ENCODE assay signal across 25 cellular contexts in genomic region chr17:1124238-1124699, GRCh38. TPM values are rescaled to one million over a fixed set of nuclear protein-coding genes. Genes with fewer than 3 reads are reported as not detected.
DNase-seq lines count a peak whose midpoint lies in the region; ATAC-seq, FAIRE-seq and TF ChIP-seq lines count a peak whose summit lies in the region.
"Had no signal": no experiment of that assay in that cellular context is flagged by ENCODE, and none has a peak within 500 bp of the region (broad histone marks: within the 10 kb centered on the region; RNA-seq: fewer than 3 reads in every experiment).

No MANE protein-coding gene starts in this region.

- H3K9me3 ChIP-seq in BLaER1 (peaks cover 16% of the 10 kb centered on the region), K562 (replicated peaks; ENCODE audit: control insufficient read depth, insufficient read depth, low read depth, low read length) (no peaks in the 10 kb centered on the region), neural cell (ENCODE audit: low read length) (no peaks in the 10 kb centered on the region), SK-N-SH (no peaks in the 10 kb centered on the region)
- H3K9me3 ChIP-seq: neutrophil, testis had no signal

- H3K79me2 ChIP-seq in K562 (ENCODE audit: control insufficient read depth, insufficient read depth, low read length) (no peaks in the 10 kb centered on the region), neural cell (replicated peaks; ENCODE audit: insufficient read depth, low read length) (peaks cover 3% of the 10 kb centered on the region), SK-N-SH (ENCODE audit: insufficient read depth) (no peaks in the 10 kb centered on the region)

- no peak overlapping the region for H2AFZ ChIP-seq in K562 (ENCODE audit: low read depth, low read length)
- no peak overlapping the region for H2AFZ ChIP-seq in neural cell (ENCODE audit: low read depth, low read length)
- H2AFZ ChIP-seq in SK-N-SH (ENCODE audit: low read depth) = no peak overlapping the region
- H2AFZ ChIP-seq: PC-9 had no signal

- H3K9ac ChIP-seq in BLaER1 (no peak overlapping the region), K562 (ENCODE audit: insufficient read depth in 1 of 2, low read depth in 2 of 2, low read length in 2 of 2) (no peak overlapping the region), neural cell (ENCODE audit: low read length) (peak overlapping the region; percentile 50), SK-N-SH (no peak overlapping the region)

- BruUV-seq in Calu3 (replicated peaks; lab: Mats Ljungman, UMichigan) (no TSS peak), K562 (replicated peaks; lab: Mats Ljungman, UMichigan) (no TSS peak)

- no peak overlapping the region for H3K4me3 ChIP-seq in BLaER1
- no peak overlapping the region for H3K4me3 ChIP-seq in K562
- H3K4me3 ChIP-seq in neural cell (ENCODE audit: low read length) = peak overlapping the region; percentile 42
- H3K4me3 ChIP-seq in SK-N-SH (ENCODE audit: low read depth in 2 of 2, low read length in 1 of 2) = no peak overlapping the region
- H3K4me3 ChIP-seq: lung, PC-9, testis had no signal

- H3F3A ChIP-seq in neural cell (ENCODE audit: insufficient read depth, low read length, poor library complexity, severe bottlenecking) (no peaks in the 10 kb centered on the region), SK-N-SH (replicated peaks; ENCODE audit: insufficient read depth) (no peaks in the 10 kb centered on the region)

- no peaks in the 10 kb centered on the region for H3K4me1 Mint-ChIP-seq in Calu3 (ENCODE audit: low read depth, unreplicated experiment)

- intact Hi-C loops in Calu3 (cut with micrococcal nuclease; ENCODE audit: unreplicated experiment) (loop anchor here (10.0 kb wide), 2 partner anchors 61 to 211 kb away; no protein-coding TSS in a partner anchor), K562 (cut with micrococcal nuclease) (no loop called here)

- in situ Hi-C loops in K562 (cut with MboI) = no loop called here

- H3K27ac Mint-ChIP-seq in Calu3 (ENCODE audit: unreplicated experiment) = peak overlapping the region; percentile 82
- H3K27ac Mint-ChIP-seq: activated T-cell treated with anti-CD3 and anti-CD28 coated beads, Interleukin-2, amount 50 U/mL, for 72 hours; CD4-positive, CD25-positive, alpha-beta regulatory T cell; effector memory CD8-positive, alpha-beta T cell; WTC11 had no signal

- TF ChIP-seq CTCF in Calu3 (IDR thresholded peaks at IDR 0.05; ENCODE audit: unreplicated experiment) (no peak), K562 (IDR thresholded peaks at IDR 0.05 in 2 of 3, conservative IDR thresholded peaks at IDR 0.05 in 1 of 3; ENCODE audit: insufficient read depth in 2 of 3, low read depth in 1 of 3, low read length in 3 of 3) (no peak), neural cell (IDR thresholded peaks at IDR 0.05; ENCODE audit: poor library complexity, severe bottlenecking) (no peak), SK-N-SH (IDR thresholded peaks at IDR 0.05) (no peak)

- TF ChIP-seq POLR2A in K562 (conservative IDR thresholded peaks at IDR 0.05) = no peak

- no peaks in the 10 kb centered on the region for H3K9me3 Mint-ChIP-seq in Calu3 (ENCODE audit: low read depth, unreplicated experiment)
- H3K9me3 Mint-ChIP-seq: activated T-cell treated with anti-CD3 and anti-CD28 coated beads, Interleukin-2, amount 50 U/mL, for 72 hours; CD4-positive, CD25-positive, alpha-beta regulatory T cell; effector memory CD8-positive, alpha-beta T cell had no signal

- H3K27me3 ChIP-seq in BLaER1 (peaks cover 12% of the 10 kb centered on the region; the same call in 1 of the 2 replicates), K562 (ENCODE audit: control insufficient read depth in 2 of 2, insufficient read depth in 2 of 2, low read length in 2 of 2) (peaks cover 15 to 66% of the 10 kb centered on the region in 2 experiments; a peak in 4 of 5 replicates), neural cell (ENCODE audit: insufficient read depth, low read depth, low read length) (no peaks in the 10 kb centered on the region), SK-N-SH (ENCODE audit: insufficient read depth) (no peaks in the 10 kb centered on the region)
- H3K27me3 ChIP-seq: brain microvascular endothelial cell, neutrophil, testis had no signal

- FAIRE-seq in K562 (lab: Jason Lieb, UNC) = no peak
- FAIRE-seq: colon, D721Med, GM12892, keratinocyte had no signal

- DNase-seq in Calu3 = no peak
- no peak for DNase-seq in K562 (ENCODE audit: extremely low read depth in 1 of 4, low spot score in 3 of 4)
- no peak for DNase-seq in DMS153 (lab: John Stamatoyannopoulos, UW)
- no peak for DNase-seq in NCI-H526 (lab: John Stamatoyannopoulos, UW)
- DNase-seq in SK-N-SH = no peak
- DNase-seq: activated naive CD4-positive, alpha-beta T cell treated with Interleukin-2 at 50 U/mL for 16 hours; activated T-cell treated with anti-CD3 and anti-CD28 coated beads, Interleukin-2, amount 50 U/mL, for 72 hours; brain microvascular endothelial cell; CD4-positive, CD25-positive, alpha-beta regulatory T cell; effector memory CD8-positive, alpha-beta T cell; NCI-H446 treated with DMSO at 0.1 percent for 48 hours; PC-9; stimulated activated CD4-positive, alpha-beta T cell treated with anti-CD3 and anti-CD28 coated beads, Interleukin-15, amount 100 ng/mL, for 24 hours; stimulated activated naive CD4-positive, alpha-beta T cell treated with Interleukin-2 at 50 U/mL for 16 hours; testis had no signal

- H3K27ac ChIP-seq in BLaER1 (no peak overlapping the region), K562 (ENCODE audit: extremely low read depth, low read depth, low read length) (no peak overlapping the region), neural cell (ENCODE audit: low read length) (peak overlapping the region; percentile 70), SK-N-SH (ENCODE audit: low read depth in 2 of 2, low read length in 1 of 2) (no peak overlapping the region)
- H3K27ac ChIP-seq: brain microvascular endothelial cell, neutrophil, PC-9 had no signal

- no peaks in the 10 kb centered on the region for H3K36me3 Mint-ChIP-seq in Calu3 (ENCODE audit: insufficient read depth, unreplicated experiment)
- H3K36me3 Mint-ChIP-seq: CD4-positive, CD25-positive, alpha-beta regulatory T cell had no signal

- TF ChIP-seq EP300 in K562 (IDR thresholded peaks at IDR 0.05; ENCODE audit: low read length) (no peak), neural cell (conservative IDR thresholded peaks at IDR 0.05; ENCODE audit: poor library complexity, severe bottlenecking) (peak; percentile 32), SK-N-SH (IDR thresholded peaks at IDR 0.05; ENCODE audit: borderline replicate concordance in 1 of 2, low read depth in 1 of 2, low read length in 1 of 2) (no peak)

- H4K20me1 ChIP-seq in BLaER1 (peaks cover 97% of the 10 kb centered on the region), K562 (replicated peaks; ENCODE audit: control insufficient read depth, insufficient read depth, low read length) (peaks cover 13% of the 10 kb centered on the region), neural cell (ENCODE audit: insufficient read depth) (no peaks in the 10 kb centered on the region), SK-N-SH (ENCODE audit: insufficient read depth) (no peaks in the 10 kb centered on the region)

- ATAC-seq in K562 = no peak
- ATAC-seq in GM21723 (IDR thresholded peaks at IDR 0.05; ENCODE audit: unreplicated experiment) = no peak
- ATAC-seq: activated T-cell treated with anti-CD3 and anti-CD28 coated beads, Interleukin-2, amount 50 U/mL, for 72 hours; effector memory CD8-positive, alpha-beta T cell had no signal

- H3K9me1 ChIP-seq in K562 (ENCODE audit: control insufficient read depth, insufficient read depth, low read length) = no peaks in the 10 kb centered on the region

- H3K9me2 ChIP-seq in neural cell (ENCODE audit: insufficient read depth, low read length) (no peaks in the 10 kb centered on the region), SK-N-SH (no peaks in the 10 kb centered on the region)

- CTCF ChIA-PET in Calu3 (lab: Charles Lee) = no interaction called here
- CTCF ChIA-PET in K562 (lab: Yijun Ruan, JAX; ENCODE audit: low intra/inter-chr PET ratio) = no interaction called here
- CTCF ChIA-PET in SK-N-SH (lab: Yijun Ruan, JAX) = interaction anchor here (1.3 to 10.4 kb wide), 8 partner anchors 12 to 84 kb away, joined by 3 to 248 read pairs (median 23); no protein-coding TSS in a partner anchor

- H3K27me3 Mint-ChIP-seq in Calu3 (ENCODE audit: unreplicated experiment) = no peaks in the 10 kb centered on the region
- H3K27me3 Mint-ChIP-seq: CD4-positive, CD25-positive, alpha-beta regulatory T cell; effector memory CD8-positive, alpha-beta T cell had no signal

- TF ChIP-seq RAD21 in K562 (CRISPR knock-in tag; conservative IDR thresholded peaks at IDR 0.05 in 1 of 2, IDR thresholded peaks at IDR 0.05 in 1 of 2) (no peak), neural cell (conservative IDR thresholded peaks at IDR 0.05) (no peak), SK-N-SH (IDR thresholded peaks at IDR 0.05; ENCODE audit: low read length) (no peak)

- peak overlapping the region; percentile 94 for H3K4me2 ChIP-seq in BLaER1
- H3K4me2 ChIP-seq in K562 (ENCODE audit: insufficient read depth, low read length) = no peak overlapping the region
- no peak overlapping the region for H3K4me2 ChIP-seq in neural cell (ENCODE audit: low read length)
- no peak overlapping the region for H3K4me2 ChIP-seq in SK-N-SH
- H3K4me2 ChIP-seq: PC-9 had no signal

- H3K36me3 ChIP-seq in BLaER1 (peaks cover 23% of the 10 kb centered on the region; the same call in 1 of the 2 replicates), K562 (ENCODE audit: control insufficient read depth, insufficient read depth, low read length) (no peaks in the 10 kb centered on the region), neural cell (ENCODE audit: insufficient read depth, low read length) (no peaks in the 10 kb centered on the region), SK-N-SH (replicated peaks in 1 of 2; ENCODE audit: control insufficient read depth in 1 of 2, insufficient read depth in 2 of 2, low read length in 1 of 2) (no peaks in the 10 kb centered on the region)
- H3K36me3 ChIP-seq: brain microvascular endothelial cell, neutrophil had no signal

- no peak overlapping the region for H3K4me3 Mint-ChIP-seq in Calu3 (ENCODE audit: low read depth, unreplicated experiment)
- H3K4me3 Mint-ChIP-seq: activated T-cell treated with anti-CD3 and anti-CD28 coated beads, Interleukin-2, amount 50 U/mL, for 72 hours; CD4-positive, CD25-positive, alpha-beta regulatory T cell; effector memory CD8-positive, alpha-beta T cell; WTC11 had no signal

- POLR2A ChIA-PET in K562 (lab: Yijun Ruan, JAX) = interaction anchor here (0.6 kb wide), 1 partner anchor 43 kb away, joined by 3 read pairs; no protein-coding TSS in a partner anchor
- POLR2A ChIA-PET in SK-N-SH (lab: Yijun Ruan, JAX) = no interaction called here

- WGBS in K562 (ENCODE audit: insufficient coverage, low coverage, missing lambda C conversion rate) = 15% methylated on average over 6 of the region's 16 CpGs
- WGBS in SK-N-SH (ENCODE audit: low lambda C conversion rate) = 93% methylated on average over 15 of the region's 16 CpGs

- H3K4me1 ChIP-seq in BLaER1 = peaks cover 49% of the 10 kb centered on the region
- peaks cover 0 to 14% of the 10 kb centered on the region in 2 experiments; a peak in 2 of 5 replicates for H3K4me1 ChIP-seq in K562 (replicated peaks in 1 of 2; ENCODE audit: control insufficient read depth in 2 of 2, insufficient read depth in 2 of 2, low read length in 2 of 2)
- peaks cover 0 to 6% of the 10 kb centered on the region in 2 experiments; a peak in 1 of 4 replicates for H3K4me1 ChIP-seq in SK-N-SH (ENCODE audit: control insufficient read depth in 1 of 2, insufficient read depth in 2 of 2, low read depth in 1 of 2, low read length in 1 of 2)

RNA-seq across cellular contexts. Expression of gene ABR, which starts 55.5 kb away (rescaled TPM):
- total RNA-seq in Calu3 (2022) (76.3 and 92.7 TPM in 2 replicates), K562 (2014; rRNA removed) (0.24 and 0.32 TPM in 2 replicates), K562 (2014; rRNA removed; fragmentation: Illumina TruSeq; extraction: Trizol) (0.69 and 0.77 TPM in 2 replicates), K562 (2015; rRNA removed; fragmentation: Illumina TruSeq; extraction: Trizol) (0.19 and 0.29 TPM in 2 replicates), K562 (2021) (1.6 and 1.8 TPM in 2 replicates)
- 2.1 and 13.3 TPM in 2 replicates for total RNA-seq in K562 (2011; cell fraction: chromatin; rRNA removed; ENCODE audit: low replicate concordance)
- total RNA-seq in K562 (2011; cell fraction: nucleolus; rRNA removed) = 1.7 and 2.3 TPM in 2 replicates
- 1.9 and 3.4 TPM in 2 replicates for total RNA-seq in K562 (2011; cell fraction: nucleoplasm; rRNA removed)
- polyA plus RNA-seq in K562 (2011; rRNA removed) (0.68 and 0.69 TPM in 2 replicates), K562 (2014; fragmentation: Illumina TruSeq; extraction: Trizol) (0.43 and 0.71 TPM in 2 replicates), K562 (2014; fragmentation: Nextera tagmentation; extraction: Ambion mirVana) (under 1 TPM in 1 of 2 experiments, not detected in 1; 0.11 TPM), K562 (2014; rRNA removed) (0.07 and 0.74 TPM in 2 replicates), neural cell (34.5 and 45.2 TPM in 2 replicates), SK-N-SH (2012; rRNA removed) (86.1 and 117 TPM in 2 replicates)
- polyA plus RNA-seq in K562 (2011; cell fraction: cytosol; rRNA removed) = 1.7 TPM in 2 replicates
- polyA plus RNA-seq in K562 (2011; cell fraction: nucleus; rRNA removed) = 2.2 and 2.4 TPM in 2 replicates
- polyA plus RNA-seq in K562 (2012) = 0.77 and 2.6 TPM in 2 replicates
- 0.66 and 1.0 TPM in 2 replicates for polyA minus RNA-seq in K562 (2011; rRNA and poly(A)+ RNA removed)
- polyA minus RNA-seq in K562 (2011; cell fraction: cytosol; rRNA and poly(A)+ RNA removed) = 1.5 and 5.5 TPM in 2 replicates
- 1.2 and 3.4 TPM in 2 replicates for polyA minus RNA-seq in K562 (2011; cell fraction: nucleus; rRNA and poly(A)+ RNA removed)
- polyA minus RNA-seq in neural cell = 79.5 and 103 TPM in 2 replicates
- 49.2 and 63.6 TPM in 2 replicates for polyA plus RNA-seq in SK-N-SH (2012; cell fraction: cytosol; rRNA removed)
- polyA plus RNA-seq in SK-N-SH (2012; cell fraction: nucleus; rRNA removed) = 122 and 173 TPM in 2 replicates
